Comparison of ENCODE assay signal across 17 cellular contexts in the genomic region with DNA sequence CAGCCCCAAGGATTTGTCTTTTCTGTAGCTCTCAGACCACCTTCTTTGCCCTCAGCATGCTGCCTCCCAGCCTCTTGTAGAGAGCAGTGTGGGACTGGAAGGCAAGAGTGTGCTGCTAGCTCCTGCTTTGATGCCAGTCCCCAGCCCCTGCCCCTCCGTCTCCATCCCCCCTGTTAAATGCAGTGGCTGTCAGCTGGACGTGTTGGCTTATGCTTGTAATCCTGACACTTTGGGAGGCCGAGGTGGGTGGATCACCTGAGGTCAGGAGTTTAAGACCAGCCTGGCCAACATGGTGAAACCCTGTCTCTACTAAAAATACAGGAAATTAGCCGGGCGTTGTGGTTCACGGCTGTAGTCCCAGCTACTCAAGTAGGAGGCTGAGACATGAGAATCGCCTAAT. TPM values are rescaled to one million over a fixed set of nuclear protein-coding genes. Genes with fewer than 3 reads are reported as not detected.
DNase-seq lines count a peak whose midpoint lies in the region; ATAC-seq and TF ChIP-seq lines count a peak whose summit lies in the region.
"Had no signal": no experiment of that assay in that cellular context is flagged by ENCODE, and none has a peak within 500 bp of the region (broad histone marks: within the 10 kb centered on the region; RNA-seq: fewer than 3 reads in every experiment).

No MANE protein-coding gene starts in this region.

- H3K36me3 ChIP-seq in breast epithelium = peaks cover 14% of the 10 kb centered on the region

- no peaks in the 10 kb centered on the region for H3K4me1 ChIP-seq in breast epithelium

- no peak for TF ChIP-seq POLR2A in breast epithelium (IDR thresholded peaks at IDR 0.05)

- no peak overlapping the region for H3K4me3 Mint-ChIP-seq in natural killer cell treated with Interleukin-12 subunit alpha and Interleukin-12 subunit beta and Interleukin-15 and Interleukin-18, amount 100 ng/mL, for 72 hours
- no peak overlapping the region for H3K4me3 Mint-ChIP-seq in natural killer cell
- H3K4me3 Mint-ChIP-seq in nephron progenitor cell = no peak overlapping the region
- H3K4me3 Mint-ChIP-seq in stimulated activated naive B cell treated with anti-CD40 and anti-IgM and Interleukin-4, amounts not matched to agents 10 μg/mL and 1 μg/mL and 100 μg/mL, for 72 hours = no peak overlapping the region
- H3K4me3 Mint-ChIP-seq: B cell; CD4-positive, alpha-beta memory T cell; GM23338 had no signal

- no peak overlapping the region for H3K27ac Mint-ChIP-seq in natural killer cell treated with Interleukin-12 subunit alpha and Interleukin-12 subunit beta and Interleukin-15 and Interleukin-18, amount 100 ng/mL, for 72 hours
- H3K27ac Mint-ChIP-seq in natural killer cell = no peak overlapping the region
- H3K27ac Mint-ChIP-seq in nephron progenitor cell = peak overlapping the region; percentile 71
- peak overlapping the region; percentile 37 for H3K27ac Mint-ChIP-seq in stimulated activated naive B cell treated with anti-CD40 and anti-IgM and Interleukin-4, amounts not matched to agents 10 μg/mL and 1 μg/mL and 100 μg/mL, for 72 hours
- H3K27ac Mint-ChIP-seq: B cell, GM23338 had no signal

- no peaks in the 10 kb centered on the region for H3K9me3 Mint-ChIP-seq in natural killer cell treated with Interleukin-12 subunit alpha and Interleukin-12 subunit beta and Interleukin-15 and Interleukin-18, amount 100 ng/mL, for 72 hours
- no peaks in the 10 kb centered on the region for H3K9me3 Mint-ChIP-seq in natural killer cell
- H3K9me3 Mint-ChIP-seq in nephron progenitor cell = no peaks in the 10 kb centered on the region
- H3K9me3 Mint-ChIP-seq in stimulated activated naive B cell treated with anti-CD40 and anti-IgM and Interleukin-4, amounts not matched to agents 10 μg/mL and 1 μg/mL and 100 μg/mL, for 72 hours = no peaks in the 10 kb centered on the region
- H3K9me3 Mint-ChIP-seq: CD4-positive, alpha-beta memory T cell; GM23338 had no signal

- intact Hi-C loops in natural killer cell (cut with micrococcal nuclease) = no loop called here
- intact Hi-C loops in breast epithelium (cut with DNase I; ENCODE audit: low total_unique reads) = no loop called here

- TF ChIP-seq CTCF in natural killer cell (IDR thresholded peaks at IDR 0.05) = no peak
- TF ChIP-seq CTCF in nephron progenitor cell (IDR thresholded peaks at IDR 0.05) = no peak
- no peak for TF ChIP-seq CTCF in breast epithelium (IDR thresholded peaks at IDR 0.05)

- H3K27me3 ChIP-seq in breast epithelium = no peaks in the 10 kb centered on the region
- H3K27me3 ChIP-seq: BLaER1 treated with 17β-estradiol and CSF1 and Interleukin-3, amounts not matched to agents 10 nM and 100 nM had no signal

- no peak overlapping the region for H3K4me3 ChIP-seq in breast epithelium
- H3K4me3 ChIP-seq: BLaER1 treated with 17β-estradiol and CSF1 and Interleukin-3, amounts not matched to agents 10 nM and 100 nM; GM23338 had no signal

- peak; percentile 56 for DNase-seq in natural killer cell treated with Interleukin-12 subunit alpha and Interleukin-12 subunit beta and Interleukin-15 and Interleukin-18, amount 100 ng/mL, for 72 hours (ENCODE audit: low spot score)
- DNase-seq in natural killer cell (no peak), left lobe of liver (ENCODE audit: low spot score) (no peak), nephron progenitor cell (no peak), RKO (ENCODE audit: low spot score) (no peak), breast epithelium (ENCODE audit: low spot score in 2 of 2) (no peak)
- no peak for DNase-seq in stimulated activated naive B cell treated with anti-CD40 and anti-IgM and Interleukin-4, amounts not matched to agents 10 μg/mL and 1 μg/mL and 100 μg/mL, for 72 hours
- DNase-seq: CD4-positive, alpha-beta memory T cell; DMS153; DMS79; GF-D8; HCEC 1CT; IMR-90 had no signal

- ATAC-seq in natural killer cell treated with Interleukin-12 subunit alpha and Interleukin-12 subunit beta and Interleukin-15 and Interleukin-18, amount 100 ng/mL, for 72 hours = no peak
- ATAC-seq in natural killer cell (no peak), left lobe of liver (peak; percentile 17)
- no peak for ATAC-seq in stimulated activated naive B cell treated with anti-CD40 and anti-IgM and Interleukin-4, amounts not matched to agents 10 μg/mL and 1 μg/mL and 100 μg/mL, for 72 hours (replicated peaks)
- ATAC-seq: GM23338 had no signal

- peaks cover 32% of the 10 kb centered on the region for H3K36me3 Mint-ChIP-seq in natural killer cell treated with Interleukin-12 subunit alpha and Interleukin-12 subunit beta and Interleukin-15 and Interleukin-18, amount 100 ng/mL, for 72 hours
- H3K36me3 Mint-ChIP-seq in natural killer cell = peaks cover 8% of the 10 kb centered on the region
- peaks cover 67% of the 10 kb centered on the region for H3K36me3 Mint-ChIP-seq in nephron progenitor cell (ENCODE audit: low read depth)
- peaks cover 38 to 54% of the 10 kb centered on the region in 2 donors for H3K36me3 Mint-ChIP-seq in stimulated activated naive B cell treated with anti-CD40 and anti-IgM and Interleukin-4, amounts not matched to agents 10 μg/mL and 1 μg/mL and 100 μg/mL, for 72 hours

- H3K9me3 ChIP-seq in breast epithelium = no peaks in the 10 kb centered on the region
- H3K9me3 ChIP-seq: BLaER1 treated with 17β-estradiol and CSF1 and Interleukin-3, amounts not matched to agents 10 nM and 100 nM had no signal

- no peaks in the 10 kb centered on the region for H3K27me3 Mint-ChIP-seq in natural killer cell treated with Interleukin-12 subunit alpha and Interleukin-12 subunit beta and Interleukin-15 and Interleukin-18, amount 100 ng/mL, for 72 hours
- H3K27me3 Mint-ChIP-seq in natural killer cell (ENCODE audit: low read depth in 2 of 2) = no peaks in the 10 kb centered on the region
- peaks cover 7% of the 10 kb centered on the region for H3K27me3 Mint-ChIP-seq in nephron progenitor cell (ENCODE audit: low read depth, poor library complexity)
- H3K27me3 Mint-ChIP-seq in stimulated activated naive B cell treated with anti-CD40 and anti-IgM and Interleukin-4, amounts not matched to agents 10 μg/mL and 1 μg/mL and 100 μg/mL, for 72 hours = no peaks in the 10 kb centered on the region
- H3K27me3 Mint-ChIP-seq: B cell; CD4-positive, alpha-beta memory T cell had no signal

- H3K27ac ChIP-seq in breast epithelium = no peak overlapping the region
- H3K27ac ChIP-seq: BLaER1 treated with 17β-estradiol and CSF1 and Interleukin-3, amounts not matched to agents 10 nM and 100 nM; HL-60 had no signal

- H3K4me1 Mint-ChIP-seq in natural killer cell treated with Interleukin-12 subunit alpha and Interleukin-12 subunit beta and Interleukin-15 and Interleukin-18, amount 100 ng/mL, for 72 hours (ENCODE audit: low read depth in 2 of 2) = peaks cover 6 to 8% of the 10 kb centered on the region in 2 donors
- peaks cover 0 to 7% of the 10 kb centered on the region in 2 donors for H3K4me1 Mint-ChIP-seq in natural killer cell
- H3K4me1 Mint-ChIP-seq in nephron progenitor cell = peaks cover 10% of the 10 kb centered on the region
- peaks cover 7 to 8% of the 10 kb centered on the region in 2 donors for H3K4me1 Mint-ChIP-seq in stimulated activated naive B cell treated with anti-CD40 and anti-IgM and Interleukin-4, amounts not matched to agents 10 μg/mL and 1 μg/mL and 100 μg/mL, for 72 hours
- H3K4me1 Mint-ChIP-seq: GM23338 had no signal

RNA-seq across cellular contexts. Expression of a gene that starts 15.5 kb away (rescaled TPM):
- total RNA-seq in natural killer cell treated with Interleukin-12 subunit alpha and Interleukin-12 subunit beta and Interleukin-15 and Interleukin-18, amount 100 ng/mL, for 72 hours = 100 to 1,000 TPM; 104 to 117 TPM
- total RNA-seq in natural killer cell (10 to 100 TPM; 40.9 to 44.6 (median 44.0) TPM), left lobe of liver (37.7 TPM), breast epithelium (100 to 1,000 TPM; 105 to 148 (median 124) TPM)

RNA-seq across cellular contexts. Expression of a gene that starts 16.3 kb away (rescaled TPM):
- total RNA-seq in natural killer cell treated with Interleukin-12 subunit alpha and Interleukin-12 subunit beta and Interleukin-15 and Interleukin-18, amount 100 ng/mL, for 72 hours = 100 to 1,000 TPM; 105 to 111 TPM
- total RNA-seq in natural killer cell (100 to 1,000 TPM in 1 of 3 donors, 10 to 100 TPM in 2; 76.9 to 102 (median 94.9) TPM), left lobe of liver (192 TPM), breast epithelium (100 to 1,000 TPM in 1 of 3 donors, 10 to 100 TPM in 2; 89.6 to 177 (median 91.4) TPM)

RNA-seq across cellular contexts. Expression of a gene that starts 21.6 kb away (rescaled TPM):
- 1 to 10 TPM; 1.8 to 2.3 TPM for total RNA-seq in natural killer cell treated with Interleukin-12 subunit alpha and Interleukin-12 subunit beta and Interleukin-15 and Interleukin-18, amount 100 ng/mL, for 72 hours
- 1 to 10 TPM; 1.7 to 4.8 (median 2.3) TPM for total RNA-seq in natural killer cell
- 37.7 TPM for total RNA-seq in left lobe of liver
- 10 to 100 TPM; 10.7 to 23.1 (median 20.0) TPM for total RNA-seq in breast epithelium

RNA-seq across cellular contexts. Expression of a gene that starts 31.7 kb away (rescaled TPM):
- 10 to 100 TPM; 13.7 to 59.5 TPM for total RNA-seq in natural killer cell treated with Interleukin-12 subunit alpha and Interleukin-12 subunit beta and Interleukin-15 and Interleukin-18, amount 100 ng/mL, for 72 hours
- total RNA-seq in natural killer cell = 10 to 100 TPM in 1 of 3 donors, 1 to 10 TPM in 2; 4.0 to 11.9 (median 7.0) TPM
- total RNA-seq in left lobe of liver = 166 TPM
- 1 to 10 TPM; 3.4 to 8.5 (median 4.6) TPM for total RNA-seq in breast epithelium

Comparison
In these comparisons a context has a peak if more than half of its experiments do, and no peak if none do; other contexts are left out.
1. H3K27ac Mint-ChIP-seq: peak in nephron progenitor cell (single experiment) and stimulated activated naive B cell treated with anti-CD40 and anti-IgM and Interleukin-4, amounts not matched to agents 10 μg/mL and 1 μg/mL and 100 μg/mL, for 72 hours (single experiment); none in natural killer cell treated with Interleukin-12 subunit alpha and Interleukin-12 subunit beta and Interleukin-15 and Interleukin-18, amount 100 ng/mL, for 72 hours (0 of 2) and natural killer cell (0 of 2).